35 cellular contexts compared by ENCODE assay signal in the genomic region with DNA sequence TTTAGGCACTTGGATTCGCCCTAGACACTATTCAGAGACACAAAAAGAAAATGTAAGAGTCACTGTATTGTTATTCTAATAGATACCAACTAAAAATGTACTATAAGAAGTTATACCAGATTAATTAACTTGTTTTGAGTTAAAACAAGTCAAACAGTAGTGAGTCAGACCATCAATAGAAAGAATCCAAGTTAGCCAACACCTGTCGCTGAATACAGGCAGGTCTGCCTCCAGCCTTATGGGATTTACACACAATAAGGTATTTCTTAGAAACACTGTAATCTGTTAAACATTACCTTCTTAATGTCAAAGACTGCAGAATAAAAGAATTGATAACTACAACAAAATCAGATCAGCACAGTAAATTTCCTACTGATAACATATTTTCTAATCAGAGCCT.
"Had no signal": no experiment of that assay in that cellular context is flagged by ENCODE, and none has a peak within 500 bp of the region (broad histone marks: within the 10 kb centered on the region; RNA-seq: fewer than 3 reads in every experiment).

No MANE protein-coding gene starts in this region.

- H3K27me3 Mint-ChIP-seq: activated B cell treated with CpG ODN at 0.5 μM for 24 hours; activated CD4-positive, alpha-beta memory T cell treated with anti-CD3 and anti-CD28 coated beads for 36 hours; activated CD4-positive, alpha-beta T cell treated with anti-CD3 and anti-CD28 coated beads, Interleukin-2, amount 10 ng/mL, durations not matched to agents 24 days and 14 days; activated CD8-positive, alpha-beta memory T cell treated with anti-CD3 and anti-CD28 coated beads, Interleukin-2, amount 10 ng/mL, durations not matched to agents 7 days and 5 days; activated naive CD4-positive, alpha-beta T cell treated with anti-CD3 and anti-CD28 coated beads, Interleukin-2, amount 50 U/mL, for 24 hours; activated naive CD8-positive, alpha-beta T cell treated with anti-CD3 and anti-CD28 coated beads for 36 hours; activated naive CD8-positive, alpha-beta T cell treated with anti-CD3 and anti-CD28 coated beads, Interleukin-2, amount 50 U/mL, for 24 hours; brain; central memory CD8-positive, alpha-beta T cell; dendritic cell treated with granulocyte-macrophage colony-stimulating factor and Interleukin-4, amounts not matched to agents 40 ng/mL and 50 ng/mL, for 4 days; T-cell had no signal

- ATAC-seq: activated CD4-positive, CD25-positive, alpha-beta regulatory T cell treated with anti-CD3 and anti-CD28 coated beads, Interleukin-2, amount 50 U/mL, for 24 hours; activated CD8-positive, alpha-beta memory T cell treated with anti-CD3 and anti-CD28 coated beads, Interleukin-2, amount 10 ng/mL, durations not matched to agents 7 days and 5 days; activated CD8-positive, alpha-beta T cell treated with anti-CD3 and anti-CD28 coated beads, Interleukin-2, amount 10 ng/mL, durations not matched to agents 7 days and 5 days; activated naive CD8-positive, alpha-beta T cell treated with anti-CD3 and anti-CD28 coated beads, Interleukin-2, amount 50 U/mL, for 24 hours; gastroesophageal sphincter; heart right ventricle; T-cell had no signal

- H3K27ac ChIP-seq: adrenal gland, ascending aorta, breast epithelium, coronary artery, dorsolateral prefrontal cortex, gastroesophageal sphincter, heart right ventricle, WERI-Rb-1 had no signal

- H3K27ac Mint-ChIP-seq: activated B cell treated with CpG ODN at 0.5 μM for 24 hours; activated CD4-positive, alpha-beta memory T cell treated with anti-CD3 and anti-CD28 coated beads for 36 hours; activated CD4-positive, alpha-beta T cell treated with anti-CD3 and anti-CD28 coated beads, Interleukin-2, amount 10 ng/mL, durations not matched to agents 24 days and 14 days; activated CD8-positive, alpha-beta memory T cell treated with anti-CD3 and anti-CD28 coated beads, Interleukin-2, amount 10 ng/mL, durations not matched to agents 7 days and 5 days; activated CD8-positive, alpha-beta T cell treated with anti-CD3 and anti-CD28 coated beads, Interleukin-2, amount 10 ng/mL, durations not matched to agents 7 days and 5 days; activated naive CD4-positive, alpha-beta T cell treated with anti-CD3 and anti-CD28 coated beads for 36 hours; activated naive CD4-positive, alpha-beta T cell treated with anti-CD3 and anti-CD28 coated beads, Interleukin-2, amount 50 U/mL, for 24 hours; activated naive CD8-positive, alpha-beta T cell treated with anti-CD3 and anti-CD28 coated beads for 36 hours; activated naive CD8-positive, alpha-beta T cell treated with anti-CD3 and anti-CD28 coated beads, Interleukin-2, amount 50 U/mL, for 24 hours; activated T-helper 1 cell treated with anti-CD3 and anti-CD28 coated beads, Interleukin-12 subunit alpha, Interleukin-12 subunit beta, Interleukin-2, Interleukin-4 antibody, amounts not matched to agents 30 ng/mL and 10 ng/mL and 1 ng/mL, durations not matched to agents 14 hours and 24 hours and 36 hours; activated T-helper 2 cell treated with anti-CD3 and anti-CD28 coated beads, Interferon-gamma antibody, Interleukin-2, Interleukin-4, amounts not matched to agents 10 μg/mL and 5 μg/mL and 100 μg/mL, durations not matched to agents 14 hours and 24 hours and 36 hours; brain; dendritic cell treated with granulocyte-macrophage colony-stimulating factor and Interleukin-4, amounts not matched to agents 40 ng/mL and 50 ng/mL, for 4 days; endodermal cell; T-cell; T-helper 1 cell treated with Interleukin-12 subunit alpha and Interleukin-12 subunit beta and Interleukin-4 antibody, amounts not matched to agents 30 μg/mL and 1 μg/mL, for 36 hours; T-helper 2 cell treated with Interferon-gamma antibody and Interleukin-4, amounts not matched to agents 5 μg/mL and 100 μg/mL, for 36 hours had no signal

- H3K9me3 ChIP-seq: adrenal gland, ascending aorta, breast epithelium, esophagus squamous epithelium, gastroesophageal sphincter, heart right ventricle had no signal

- H3K4me3 Mint-ChIP-seq: activated B cell treated with CpG ODN at 0.5 μM for 24 hours; activated CD4-positive, alpha-beta memory T cell treated with anti-CD3 and anti-CD28 coated beads for 36 hours; activated CD4-positive, alpha-beta T cell treated with anti-CD3 and anti-CD28 coated beads, Interleukin-2, amount 10 ng/mL, durations not matched to agents 24 days and 14 days; activated CD8-positive, alpha-beta memory T cell treated with anti-CD3 and anti-CD28 coated beads, Interleukin-2, amount 10 ng/mL, durations not matched to agents 7 days and 5 days; activated CD8-positive, alpha-beta T cell treated with anti-CD3 and anti-CD28 coated beads, Interleukin-2, amount 10 ng/mL, durations not matched to agents 7 days and 5 days; activated naive CD4-positive, alpha-beta T cell treated with anti-CD3 and anti-CD28 coated beads for 36 hours; activated naive CD4-positive, alpha-beta T cell treated with anti-CD3 and anti-CD28 coated beads, Interleukin-2, amount 50 U/mL, for 24 hours; activated naive CD8-positive, alpha-beta T cell treated with anti-CD3 and anti-CD28 coated beads for 36 hours; activated naive CD8-positive, alpha-beta T cell treated with anti-CD3 and anti-CD28 coated beads, Interleukin-2, amount 50 U/mL, for 24 hours; activated T-helper 1 cell treated with anti-CD3 and anti-CD28 coated beads, Interleukin-12 subunit alpha, Interleukin-12 subunit beta, Interleukin-2, Interleukin-4 antibody, amounts not matched to agents 30 ng/mL and 10 ng/mL and 1 ng/mL, durations not matched to agents 14 hours and 24 hours and 36 hours; brain; central memory CD8-positive, alpha-beta T cell; dendritic cell treated with granulocyte-macrophage colony-stimulating factor and Interleukin-4, amounts not matched to agents 40 ng/mL and 50 ng/mL, for 4 days; endodermal cell; T-cell; T-helper 1 cell treated with Interleukin-12 subunit alpha and Interleukin-12 subunit beta and Interleukin-4 antibody, amounts not matched to agents 30 μg/mL and 1 μg/mL, for 36 hours; T-helper 2 cell treated with Interferon-gamma antibody and Interleukin-4, amounts not matched to agents 5 μg/mL and 100 μg/mL, for 36 hours had no signal

- H3K4me3 ChIP-seq: adrenal gland, ascending aorta, breast epithelium, coronary artery, dorsolateral prefrontal cortex, esophagus squamous epithelium, gastroesophageal sphincter, heart right ventricle had no signal

- H3K36me3 ChIP-seq: adrenal gland, breast epithelium had no signal

- H3K4me1 ChIP-seq: adrenal gland, ascending aorta, breast epithelium, gastroesophageal sphincter had no signal

- H3K4me1 Mint-ChIP-seq: activated B cell treated with CpG ODN at 0.5 μM for 24 hours; activated CD4-positive, alpha-beta T cell treated with anti-CD3 and anti-CD28 coated beads, Interleukin-2, amount 10 ng/mL, durations not matched to agents 24 days and 14 days; activated CD8-positive, alpha-beta memory T cell treated with anti-CD3 and anti-CD28 coated beads, Interleukin-2, amount 10 ng/mL, durations not matched to agents 7 days and 5 days; activated naive CD4-positive, alpha-beta T cell treated with anti-CD3 and anti-CD28 coated beads, Interleukin-2, amount 50 U/mL, for 24 hours; activated naive CD8-positive, alpha-beta T cell treated with anti-CD3 and anti-CD28 coated beads for 36 hours; activated naive CD8-positive, alpha-beta T cell treated with anti-CD3 and anti-CD28 coated beads, Interleukin-2, amount 50 U/mL, for 24 hours; T-cell had no signal

- DNase-seq: activated B cell treated with CpG ODN at 0.5 μM for 24 hours; activated CD4-positive, alpha-beta memory T cell treated with anti-CD3 and anti-CD28 coated beads for 36 hours; activated CD4-positive, alpha-beta T cell treated with anti-CD3 and anti-CD28 coated beads, Interleukin-2, amount 10 ng/mL, durations not matched to agents 24 days and 14 days; activated CD8-positive, alpha-beta memory T cell treated with anti-CD3 and anti-CD28 coated beads, Interleukin-2, amount 10 ng/mL, durations not matched to agents 7 days and 5 days; activated CD8-positive, alpha-beta memory T cell treated with anti-CD3 and anti-CD28 coated beads, Interleukin-2, amount 50 U/mL, for 4 hours; activated CD8-positive, alpha-beta T cell treated with anti-CD3 and anti-CD28 coated beads, Interleukin-2, amount 10 ng/mL, durations not matched to agents 7 days and 5 days; activated effector memory CD4-positive, alpha-beta T cell treated with anti-CD3 and anti-CD28 coated beads, Interleukin-2, amount 50 U/mL, for 16 hours; activated naive CD4-positive, alpha-beta T cell treated with anti-CD3 and anti-CD28 coated beads for 36 hours; activated naive CD8-positive, alpha-beta T cell treated with anti-CD3 and anti-CD28 coated beads for 36 hours; activated naive CD8-positive, alpha-beta T cell treated with anti-CD3 and anti-CD28 coated beads, Interleukin-2, amount 50 U/mL, for 24 hours; activated T-cell treated with anti-CD3 and anti-CD28 coated beads, Interleukin-2, amount 50 U/mL, for 1 hour; activated T-cell treated with anti-CD3 and anti-CD28 coated beads, Interleukin-2, amount 50 U/mL, for 48 hours; adrenal gland; dorsolateral prefrontal cortex; effector memory CD4-positive, alpha-beta T cell; endodermal cell; esophagus squamous epithelium; foreskin melanocyte; heart right ventricle; T-cell; T1000; WERI-Rb-1 had no signal

- H3K9me3 Mint-ChIP-seq: activated naive CD4-positive, alpha-beta T cell treated with anti-CD3 and anti-CD28 coated beads for 36 hours; activated naive CD4-positive, alpha-beta T cell treated with anti-CD3 and anti-CD28 coated beads, Interleukin-2, amount 50 U/mL, for 24 hours; activated T-helper 1 cell treated with anti-CD3 and anti-CD28 coated beads, Interleukin-12 subunit alpha, Interleukin-12 subunit beta, Interleukin-2, Interleukin-4 antibody, amounts not matched to agents 30 ng/mL and 10 ng/mL and 1 ng/mL, durations not matched to agents 14 hours and 24 hours and 36 hours; central memory CD8-positive, alpha-beta T cell; dendritic cell treated with granulocyte-macrophage colony-stimulating factor and Interleukin-4, amounts not matched to agents 40 ng/mL and 50 ng/mL, for 4 days; T-helper 1 cell treated with Interleukin-12 subunit alpha and Interleukin-12 subunit beta and Interleukin-4 antibody, amounts not matched to agents 30 μg/mL and 1 μg/mL, for 36 hours; T-helper 2 cell treated with Interferon-gamma antibody and Interleukin-4, amounts not matched to agents 5 μg/mL and 100 μg/mL, for 36 hours had no signal
